Comparison of ENCODE assay signal across 13 cellular contexts in genomic region chr4:11073621-11074051, GRCh38.
DNase-seq lines count a peak whose midpoint lies in the region; ATAC-seq and TF ChIP-seq lines count a peak whose summit lies in the region.
"Had no signal": no experiment of that assay in that cellular context is flagged by ENCODE, and none has a peak within 500 bp of the region (broad histone marks: within the 10 kb centered on the region; RNA-seq: fewer than 3 reads in every experiment).

No MANE protein-coding gene starts in this region.

- no peaks in the 10 kb centered on the region for H3K36me3 ChIP-seq in RWPE2 (ENCODE audit: low read depth)
- H3K36me3 ChIP-seq in spleen: no peaks in the 10 kb centered on the region
- H3K36me3 ChIP-seq: BE2C, SJCRH30 had no signal

- intact Hi-C loops in spleen (cut with DNase I; ENCODE audit: low total_unique reads): no loop called here

- TF ChIP-seq POLR2A in spleen (IDR thresholded peaks at IDR 0.05): no peak

- H3K27ac ChIP-seq in RWPE2 (ENCODE audit: poor library complexity, severe bottlenecking): no peak overlapping the region
- no peak overlapping the region for H3K27ac ChIP-seq in spleen
- H3K27ac ChIP-seq: SJCRH30 had no signal

- WGBS in spleen, 5 donors: 91 to 97% (median 93%) methylated on average over 6 of the region's 6 CpGs

- DNase-seq in Daoy (ENCODE audit: low read depth): peak; percentile 21
- DNase-seq in RWPE2 (ENCODE audit: low spot score): no peak
- peak; percentile 100 for DNase-seq in fibroblast of the aortic adventitia (ENCODE audit: low read depth)
- DNase-seq in mucosa of gallbladder (ENCODE audit: low spot score): peak; percentile 12
- no peak for DNase-seq in AG08396 (ENCODE audit: low spot score)
- no peak for DNase-seq in spleen
- no peak for DNase-seq in midbrain (lab: John Stamatoyannopoulos, UW)
- DNase-seq: activated CD4-positive, alpha-beta T cell treated with anti-CD3 and anti-CD28 coated beads, Interleukin-2, amount 50 U/mL, for 48 hours; activated naive CD4-positive, alpha-beta T cell treated with anti-CD3 and anti-CD28 coated beads for 36 hours; BE2C; NCI-H2081 treated with DMSO at 0.1 percent for 48 hours had no signal

- ATAC-seq in RWPE2 (ENCODE audit: low read depth): peak; percentile 40; the same call in 2 of the 3 replicates
- no peak for ATAC-seq in HG02970 (IDR thresholded peaks at IDR 0.05; ENCODE audit: low FRiP score, unreplicated experiment)

- H3K27me3 ChIP-seq in RWPE2 (ENCODE audit: insufficient read depth, poor library complexity, severe bottlenecking) (no peaks in the 10 kb centered on the region), spleen (replicated peaks in 1 of 7) (no peaks in the 10 kb centered on the region)
- H3K27me3 ChIP-seq: BE2C, SJCRH30 had no signal

- H3K4me3 ChIP-seq in RWPE2 (ENCODE audit: severe bottlenecking): no peak overlapping the region
- no peak overlapping the region for H3K4me3 ChIP-seq in fibroblast of the aortic adventitia (ENCODE audit: low read depth, low read length)
- no peak overlapping the region for H3K4me3 ChIP-seq in spleen
- H3K4me3 ChIP-seq: SJCRH30 had no signal

- no peak for TF ChIP-seq CTCF in RWPE2 (IDR thresholded peaks at IDR 0.05; ENCODE audit: poor library complexity, severe bottlenecking)
- peak; percentile 49 for TF ChIP-seq CTCF in fibroblast of the aortic adventitia (IDR thresholded peaks at IDR 0.05; ENCODE audit: insufficient read depth, low read length)
- TF ChIP-seq CTCF in spleen (IDR thresholded peaks at IDR 0.05 in 8 of 11, conservative IDR thresholded peaks at IDR 0.05 in 3 of 11): no peak

- H3K9me3 ChIP-seq in RWPE2 (ENCODE audit: severe bottlenecking) (no peaks in the 10 kb centered on the region), spleen (no peaks in the 10 kb centered on the region)
- H3K9me3 ChIP-seq: BE2C, SJCRH30 had no signal

- H3K4me1 ChIP-seq in RWPE2 (ENCODE audit: insufficient read depth, poor library complexity, severe bottlenecking) (no peaks in the 10 kb centered on the region), spleen (no peaks in the 10 kb centered on the region)
- H3K4me1 ChIP-seq: BE2C, SJCRH30 had no signal

Comparison
In these comparisons a context has a peak if more than half of its experiments do, and no peak if none do; other contexts are left out.
1. DNase-seq: peak in Daoy (single experiment), fibroblast of the aortic adventitia (single experiment) and mucosa of gallbladder (single experiment); none in RWPE2 (single experiment), AG08396 (single experiment), spleen (single experiment) and midbrain (single experiment).